ENCODE assay signal across 13 cellular contexts in genomic region chr7:136023134-136023869, GRCh38.
DNase-seq lines count a peak whose midpoint lies in the region.
"Had no signal": no experiment of that assay in that cellular context is flagged by ENCODE, and none has a peak within 500 bp of the region (broad histone marks: within the 10 kb centered on the region; RNA-seq: fewer than 3 reads in every experiment).

No MANE protein-coding gene starts in this region.

- peak; percentile 81 for DNase-seq in DMS53 treated with DMSO at 0.1 percent for 48 hours (lab: John Stamatoyannopoulos, UW; ENCODE audit: unreplicated experiment)
- peak; percentile 56 to 74 for DNase-seq in NCI-H187 (lab: John Stamatoyannopoulos, UW)
- peak; percentile 8 to 21 for DNase-seq in NCI-H526 (lab: John Stamatoyannopoulos, UW)
- DNase-seq in kidney glomerular epithelial cell (lab: John Stamatoyannopoulos, UW), result peak; percentile 4
- no peak for DNase-seq in Ammon's horn (ENCODE audit: low spot score)
- no peak for DNase-seq in Kasumi-1 (lab: John Stamatoyannopoulos, UW)
- no peak for DNase-seq in middle frontal gyrus (ENCODE audit: extremely low spot score, low spot score)
- DNase-seq in SW 1271 (lab: John Stamatoyannopoulos, UW), result no peak
- DNase-seq: activated B cell treated with CpG ODN at 0.5 μM for 24 hours; activated CD8-positive, alpha-beta T cell treated with anti-CD3 and anti-CD28 coated beads, Interleukin-2, amount 10 ng/mL, durations not matched to agents 7 days and 5 days; naive thymus-derived CD8-positive, alpha-beta T cell; posterior cingulate gyrus; stimulated activated CD4-positive, alpha-beta T cell treated with anti-CD3 and anti-CD28 coated beads, Interleukin-4, amount 100 ng/mL, for 1 hour had no signal

Comparison
In these comparisons a context has a peak if more than half of its experiments do, and no peak if none do; other contexts are left out.
1. DNase-seq: peak in DMS53 treated with DMSO at 0.1 percent for 48 hours (single experiment), NCI-H187 (2 of 2), NCI-H526 (2 of 2) and kidney glomerular epithelial cell (single experiment); none in Ammon's horn (single experiment), Kasumi-1 (0 of 2), middle frontal gyrus (single experiment) and SW 1271 (0 of 2).